ENCODE assay signal across 1 cellular context in the genomic region with DNA sequence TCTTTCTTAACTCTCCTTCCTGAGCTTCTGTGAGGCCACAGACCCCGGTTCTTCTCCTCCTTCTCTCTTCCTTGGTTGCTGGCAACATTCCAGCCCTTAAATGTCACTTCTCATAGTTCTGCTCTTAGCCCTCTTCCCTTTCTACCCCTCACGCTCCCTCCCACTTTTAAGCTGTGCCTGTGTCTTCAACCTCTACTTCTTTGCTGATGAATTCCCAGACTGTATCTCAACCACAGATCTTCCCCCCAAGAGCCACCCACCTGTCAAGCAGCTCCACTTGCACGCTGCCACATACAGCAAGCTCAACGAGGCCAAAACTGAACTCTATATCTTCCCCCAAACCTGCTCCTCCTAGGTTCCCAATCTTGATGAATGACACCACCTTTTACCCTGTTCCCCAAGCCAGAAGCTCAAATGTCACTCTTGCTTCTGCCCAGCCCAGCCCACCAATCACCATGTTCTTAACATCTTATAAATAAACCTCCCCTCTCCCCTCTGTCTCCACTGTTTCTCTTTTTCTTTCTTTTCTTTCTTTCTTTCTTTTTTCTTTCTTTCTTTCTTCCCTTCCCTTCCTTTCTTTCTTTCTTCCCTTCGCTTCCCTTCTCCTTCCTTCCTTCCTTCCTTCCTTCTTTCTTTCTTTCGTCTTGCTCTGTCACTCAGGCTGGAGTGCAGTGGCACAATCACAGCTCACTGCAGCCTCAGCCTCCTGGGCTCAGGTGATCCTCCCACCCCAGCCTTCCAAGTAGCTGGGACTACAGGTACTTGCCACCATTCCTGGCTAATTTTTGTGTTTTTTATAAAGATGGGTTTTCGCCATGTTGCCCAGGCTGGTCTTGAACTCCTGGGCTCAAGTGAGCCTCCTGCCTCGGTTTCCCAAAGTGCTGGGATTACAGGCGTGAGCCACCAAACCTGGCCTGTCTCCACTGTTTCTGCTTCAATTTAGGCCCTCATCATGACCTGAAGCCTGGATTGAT.
TF ChIP-seq lines count a peak whose summit lies in the region.

No MANE protein-coding gene starts in this region.

TF ChIP-seq in GM12878, 131 proteins besides CTCF, POLR2A, EP300 and RAD21 (continued from another document and continues in another):
- TF ChIP-seq, protein P1, sequence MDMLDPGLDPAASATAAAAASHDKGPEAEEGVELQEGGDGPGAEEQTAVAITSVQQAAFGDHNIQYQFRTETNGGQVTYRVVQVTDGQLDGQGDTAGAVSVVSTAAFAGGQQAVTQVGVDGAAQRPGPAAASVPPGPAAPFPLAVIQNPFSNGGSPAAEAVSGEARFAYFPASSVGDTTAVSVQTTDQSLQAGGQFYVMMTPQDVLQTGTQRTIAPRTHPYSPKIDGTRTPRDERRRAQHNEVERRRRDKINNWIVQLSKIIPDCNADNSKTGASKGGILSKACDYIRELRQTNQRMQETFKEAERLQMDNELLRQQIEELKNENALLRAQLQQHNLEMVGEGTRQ (IDR thresholded peaks at IDR 0.05; ENCODE audit: borderline replicate concordance, low read depth, low read length), result no peak
- TF ChIP-seq, protein P2, sequence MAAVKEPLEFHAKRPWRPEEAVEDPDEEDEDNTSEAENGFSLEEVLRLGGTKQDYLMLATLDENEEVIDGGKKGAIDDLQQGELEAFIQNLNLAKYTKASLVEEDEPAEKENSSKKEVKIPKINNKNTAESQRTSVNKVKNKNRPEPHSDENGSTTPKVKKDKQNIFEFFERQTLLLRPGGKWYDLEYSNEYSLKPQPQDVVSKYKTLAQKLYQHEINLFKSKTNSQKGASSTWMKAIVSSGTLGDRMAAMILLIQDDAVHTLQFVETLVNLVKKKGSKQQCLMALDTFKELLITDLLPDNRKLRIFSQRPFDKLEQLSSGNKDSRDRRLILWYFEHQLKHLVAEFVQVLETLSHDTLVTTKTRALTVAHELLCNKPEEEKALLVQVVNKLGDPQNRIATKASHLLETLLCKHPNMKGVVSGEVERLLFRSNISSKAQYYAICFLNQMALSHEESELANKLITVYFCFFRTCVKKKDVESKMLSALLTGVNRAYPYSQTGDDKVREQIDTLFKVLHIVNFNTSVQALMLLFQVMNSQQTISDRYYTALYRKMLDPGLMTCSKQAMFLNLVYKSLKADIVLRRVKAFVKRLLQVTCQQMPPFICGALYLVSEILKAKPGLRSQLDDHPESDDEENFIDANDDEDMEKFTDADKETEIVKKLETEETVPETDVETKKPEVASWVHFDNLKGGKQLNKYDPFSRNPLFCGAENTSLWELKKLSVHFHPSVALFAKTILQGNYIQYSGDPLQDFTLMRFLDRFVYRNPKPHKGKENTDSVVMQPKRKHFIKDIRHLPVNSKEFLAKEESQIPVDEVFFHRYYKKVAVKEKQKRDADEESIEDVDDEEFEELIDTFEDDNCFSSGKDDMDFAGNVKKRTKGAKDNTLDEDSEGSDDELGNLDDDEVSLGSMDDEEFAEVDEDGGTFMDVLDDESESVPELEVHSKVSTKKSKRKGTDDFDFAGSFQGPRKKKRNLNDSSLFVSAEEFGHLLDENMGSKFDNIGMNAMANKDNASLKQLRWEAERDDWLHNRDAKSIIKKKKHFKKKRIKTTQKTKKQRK (IDR thresholded peaks at IDR 0.05; ENCODE audit: low read depth, low read length), result no peak
- TF ChIP-seq, protein P3, sequence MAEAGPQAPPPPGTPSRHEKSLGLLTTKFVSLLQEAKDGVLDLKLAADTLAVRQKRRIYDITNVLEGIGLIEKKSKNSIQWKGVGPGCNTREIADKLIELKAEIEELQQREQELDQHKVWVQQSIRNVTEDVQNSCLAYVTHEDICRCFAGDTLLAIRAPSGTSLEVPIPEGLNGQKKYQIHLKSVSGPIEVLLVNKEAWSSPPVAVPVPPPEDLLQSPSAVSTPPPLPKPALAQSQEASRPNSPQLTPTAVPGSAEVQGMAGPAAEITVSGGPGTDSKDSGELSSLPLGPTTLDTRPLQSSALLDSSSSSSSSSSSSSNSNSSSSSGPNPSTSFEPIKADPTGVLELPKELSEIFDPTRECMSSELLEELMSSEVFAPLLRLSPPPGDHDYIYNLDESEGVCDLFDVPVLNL (IDR thresholded peaks at IDR 0.05; ENCODE audit: low read depth, low read length), result no peak
- TF ChIP-seq, protein P4, sequence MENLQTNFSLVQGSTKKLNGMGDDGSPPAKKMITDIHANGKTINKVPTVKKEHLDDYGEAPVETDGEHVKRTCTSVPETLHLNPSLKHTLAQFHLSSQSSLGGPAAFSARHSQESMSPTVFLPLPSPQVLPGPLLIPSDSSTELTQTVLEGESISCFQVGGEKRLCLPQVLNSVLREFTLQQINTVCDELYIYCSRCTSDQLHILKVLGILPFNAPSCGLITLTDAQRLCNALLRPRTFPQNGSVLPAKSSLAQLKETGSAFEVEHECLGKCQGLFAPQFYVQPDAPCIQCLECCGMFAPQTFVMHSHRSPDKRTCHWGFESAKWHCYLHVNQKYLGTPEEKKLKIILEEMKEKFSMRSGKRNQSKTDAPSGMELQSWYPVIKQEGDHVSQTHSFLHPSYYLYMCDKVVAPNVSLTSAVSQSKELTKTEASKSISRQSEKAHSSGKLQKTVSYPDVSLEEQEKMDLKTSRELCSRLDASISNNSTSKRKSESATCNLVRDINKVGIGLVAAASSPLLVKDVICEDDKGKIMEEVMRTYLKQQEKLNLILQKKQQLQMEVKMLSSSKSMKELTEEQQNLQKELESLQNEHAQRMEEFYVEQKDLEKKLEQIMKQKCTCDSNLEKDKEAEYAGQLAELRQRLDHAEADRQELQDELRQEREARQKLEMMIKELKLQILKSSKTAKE (IDR thresholded peaks at IDR 0.05; ENCODE audit: low read depth, poor library complexity, severe bottlenecking), result no peak
- TF ChIP-seq ZSCAN29 (IDR thresholded peaks at IDR 0.05) (no peak), SREBF2 (IDR thresholded peaks at IDR 0.05; ENCODE audit: low read length) (no peak), NR2C1 (IDR thresholded peaks at IDR 0.05) (no peak), SMARCA5 (IDR thresholded peaks at IDR 0.05) (no peak), KLF5 (IDR thresholded peaks at IDR 0.05; ENCODE audit: partially characterized antibody) (no peak), RELA (IDR thresholded peaks at IDR 0.05; ENCODE audit: borderline replicate concordance, partially characterized antibody) (no peak), SRF (IDR thresholded peaks at IDR 0.05; ENCODE audit: low read depth in 2 of 2, low read length in 2 of 2) (no peak), POLR2AphosphoS2 (IDR thresholded peaks at IDR 0.05; ENCODE audit: low read depth, low read length) (no peak), CBFB (IDR thresholded peaks at IDR 0.05; ENCODE audit: low read depth) (0 out of 2 replicates have a peak, but pooled peaks have one; percentile 51), MYB (IDR thresholded peaks at IDR 0.05; ENCODE audit: borderline replicate concordance, low read depth, low read length) (no peak), ZNF217 (IDR thresholded peaks at IDR 0.05) (no peak), TBL1XR1 (IDR thresholded peaks at IDR 0.05; ENCODE audit: low read depth, low read length) (no peak)
- TF ChIP-seq, protein P5, sequence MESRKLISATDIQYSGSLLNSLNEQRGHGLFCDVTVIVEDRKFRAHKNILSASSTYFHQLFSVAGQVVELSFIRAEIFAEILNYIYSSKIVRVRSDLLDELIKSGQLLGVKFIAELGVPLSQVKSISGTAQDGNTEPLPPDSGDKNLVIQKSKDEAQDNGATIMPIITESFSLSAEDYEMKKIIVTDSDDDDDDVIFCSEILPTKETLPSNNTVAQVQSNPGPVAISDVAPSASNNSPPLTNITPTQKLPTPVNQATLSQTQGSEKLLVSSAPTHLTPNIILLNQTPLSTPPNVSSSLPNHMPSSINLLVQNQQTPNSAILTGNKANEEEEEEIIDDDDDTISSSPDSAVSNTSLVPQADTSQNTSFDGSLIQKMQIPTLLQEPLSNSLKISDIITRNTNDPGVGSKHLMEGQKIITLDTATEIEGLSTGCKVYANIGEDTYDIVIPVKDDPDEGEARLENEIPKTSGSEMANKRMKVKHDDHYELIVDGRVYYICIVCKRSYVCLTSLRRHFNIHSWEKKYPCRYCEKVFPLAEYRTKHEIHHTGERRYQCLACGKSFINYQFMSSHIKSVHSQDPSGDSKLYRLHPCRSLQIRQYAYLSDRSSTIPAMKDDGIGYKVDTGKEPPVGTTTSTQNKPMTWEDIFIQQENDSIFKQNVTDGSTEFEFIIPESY (IDR thresholded peaks at IDR 0.05), result no peak
- TF ChIP-seq, protein P6, sequence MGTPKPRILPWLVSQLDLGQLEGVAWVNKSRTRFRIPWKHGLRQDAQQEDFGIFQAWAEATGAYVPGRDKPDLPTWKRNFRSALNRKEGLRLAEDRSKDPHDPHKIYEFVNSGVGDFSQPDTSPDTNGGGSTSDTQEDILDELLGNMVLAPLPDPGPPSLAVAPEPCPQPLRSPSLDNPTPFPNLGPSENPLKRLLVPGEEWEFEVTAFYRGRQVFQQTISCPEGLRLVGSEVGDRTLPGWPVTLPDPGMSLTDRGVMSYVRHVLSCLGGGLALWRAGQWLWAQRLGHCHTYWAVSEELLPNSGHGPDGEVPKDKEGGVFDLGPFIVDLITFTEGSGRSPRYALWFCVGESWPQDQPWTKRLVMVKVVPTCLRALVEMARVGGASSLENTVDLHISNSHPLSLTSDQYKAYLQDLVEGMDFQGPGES (IDR thresholded peaks at IDR 0.05), result no peak
- TF ChIP-seq, protein P7, sequence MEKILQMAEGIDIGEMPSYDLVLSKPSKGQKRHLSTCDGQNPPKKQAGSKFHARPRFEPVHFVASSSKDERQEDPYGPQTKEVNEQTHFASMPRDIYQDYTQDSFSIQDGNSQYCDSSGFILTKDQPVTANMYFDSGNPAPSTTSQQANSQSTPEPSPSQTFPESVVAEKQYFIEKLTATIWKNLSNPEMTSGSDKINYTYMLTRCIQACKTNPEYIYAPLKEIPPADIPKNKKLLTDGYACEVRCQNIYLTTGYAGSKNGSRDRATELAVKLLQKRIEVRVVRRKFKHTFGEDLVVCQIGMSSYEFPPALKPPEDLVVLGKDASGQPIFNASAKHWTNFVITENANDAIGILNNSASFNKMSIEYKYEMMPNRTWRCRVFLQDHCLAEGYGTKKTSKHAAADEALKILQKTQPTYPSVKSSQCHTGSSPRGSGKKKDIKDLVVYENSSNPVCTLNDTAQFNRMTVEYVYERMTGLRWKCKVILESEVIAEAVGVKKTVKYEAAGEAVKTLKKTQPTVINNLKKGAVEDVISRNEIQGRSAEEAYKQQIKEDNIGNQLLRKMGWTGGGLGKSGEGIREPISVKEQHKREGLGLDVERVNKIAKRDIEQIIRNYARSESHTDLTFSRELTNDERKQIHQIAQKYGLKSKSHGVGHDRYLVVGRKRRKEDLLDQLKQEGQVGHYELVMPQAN (conservative IDR thresholded peaks at IDR 0.05), result no peak
- TF ChIP-seq, protein P8, sequence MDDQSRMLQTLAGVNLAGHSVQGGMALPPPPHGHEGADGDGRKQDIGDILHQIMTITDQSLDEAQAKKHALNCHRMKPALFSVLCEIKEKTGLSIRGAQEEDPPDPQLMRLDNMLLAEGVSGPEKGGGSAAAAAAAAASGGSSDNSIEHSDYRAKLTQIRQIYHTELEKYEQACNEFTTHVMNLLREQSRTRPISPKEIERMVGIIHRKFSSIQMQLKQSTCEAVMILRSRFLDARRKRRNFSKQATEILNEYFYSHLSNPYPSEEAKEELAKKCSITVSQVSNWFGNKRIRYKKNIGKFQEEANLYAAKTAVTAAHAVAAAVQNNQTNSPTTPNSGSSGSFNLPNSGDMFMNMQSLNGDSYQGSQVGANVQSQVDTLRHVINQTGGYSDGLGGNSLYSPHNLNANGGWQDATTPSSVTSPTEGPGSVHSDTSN (IDR thresholded peaks at IDR 0.05; ENCODE audit: insufficient replicate concordance, low read depth, low read length), result peak; percentile 78
- TF ChIP-seq, protein P9, sequence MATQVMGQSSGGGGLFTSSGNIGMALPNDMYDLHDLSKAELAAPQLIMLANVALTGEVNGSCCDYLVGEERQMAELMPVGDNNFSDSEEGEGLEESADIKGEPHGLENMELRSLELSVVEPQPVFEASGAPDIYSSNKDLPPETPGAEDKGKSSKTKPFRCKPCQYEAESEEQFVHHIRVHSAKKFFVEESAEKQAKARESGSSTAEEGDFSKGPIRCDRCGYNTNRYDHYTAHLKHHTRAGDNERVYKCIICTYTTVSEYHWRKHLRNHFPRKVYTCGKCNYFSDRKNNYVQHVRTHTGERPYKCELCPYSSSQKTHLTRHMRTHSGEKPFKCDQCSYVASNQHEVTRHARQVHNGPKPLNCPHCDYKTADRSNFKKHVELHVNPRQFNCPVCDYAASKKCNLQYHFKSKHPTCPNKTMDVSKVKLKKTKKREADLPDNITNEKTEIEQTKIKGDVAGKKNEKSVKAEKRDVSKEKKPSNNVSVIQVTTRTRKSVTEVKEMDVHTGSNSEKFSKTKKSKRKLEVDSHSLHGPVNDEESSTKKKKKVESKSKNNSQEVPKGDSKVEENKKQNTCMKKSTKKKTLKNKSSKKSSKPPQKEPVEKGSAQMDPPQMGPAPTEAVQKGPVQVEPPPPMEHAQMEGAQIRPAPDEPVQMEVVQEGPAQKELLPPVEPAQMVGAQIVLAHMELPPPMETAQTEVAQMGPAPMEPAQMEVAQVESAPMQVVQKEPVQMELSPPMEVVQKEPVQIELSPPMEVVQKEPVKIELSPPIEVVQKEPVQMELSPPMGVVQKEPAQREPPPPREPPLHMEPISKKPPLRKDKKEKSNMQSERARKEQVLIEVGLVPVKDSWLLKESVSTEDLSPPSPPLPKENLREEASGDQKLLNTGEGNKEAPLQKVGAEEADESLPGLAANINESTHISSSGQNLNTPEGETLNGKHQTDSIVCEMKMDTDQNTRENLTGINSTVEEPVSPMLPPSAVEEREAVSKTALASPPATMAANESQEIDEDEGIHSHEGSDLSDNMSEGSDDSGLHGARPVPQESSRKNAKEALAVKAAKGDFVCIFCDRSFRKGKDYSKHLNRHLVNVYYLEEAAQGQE (IDR thresholded peaks at IDR 0.05; ENCODE audit: low read depth, low read length), result no peak
- TF ChIP-seq, protein P10, sequence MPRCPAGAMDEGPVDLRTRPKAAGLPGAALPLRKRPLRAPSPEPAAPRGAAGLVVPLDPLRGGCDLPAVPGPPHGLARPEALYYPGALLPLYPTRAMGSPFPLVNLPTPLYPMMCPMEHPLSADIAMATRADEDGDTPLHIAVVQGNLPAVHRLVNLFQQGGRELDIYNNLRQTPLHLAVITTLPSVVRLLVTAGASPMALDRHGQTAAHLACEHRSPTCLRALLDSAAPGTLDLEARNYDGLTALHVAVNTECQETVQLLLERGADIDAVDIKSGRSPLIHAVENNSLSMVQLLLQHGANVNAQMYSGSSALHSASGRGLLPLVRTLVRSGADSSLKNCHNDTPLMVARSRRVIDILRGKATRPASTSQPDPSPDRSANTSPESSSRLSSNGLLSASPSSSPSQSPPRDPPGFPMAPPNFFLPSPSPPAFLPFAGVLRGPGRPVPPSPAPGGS (IDR thresholded peaks at IDR 0.05; ENCODE audit: borderline replicate concordance, insufficient read depth, low read depth, low read length, poor library complexity, severe bottlenecking), result no peak
- TF ChIP-seq, protein P11, sequence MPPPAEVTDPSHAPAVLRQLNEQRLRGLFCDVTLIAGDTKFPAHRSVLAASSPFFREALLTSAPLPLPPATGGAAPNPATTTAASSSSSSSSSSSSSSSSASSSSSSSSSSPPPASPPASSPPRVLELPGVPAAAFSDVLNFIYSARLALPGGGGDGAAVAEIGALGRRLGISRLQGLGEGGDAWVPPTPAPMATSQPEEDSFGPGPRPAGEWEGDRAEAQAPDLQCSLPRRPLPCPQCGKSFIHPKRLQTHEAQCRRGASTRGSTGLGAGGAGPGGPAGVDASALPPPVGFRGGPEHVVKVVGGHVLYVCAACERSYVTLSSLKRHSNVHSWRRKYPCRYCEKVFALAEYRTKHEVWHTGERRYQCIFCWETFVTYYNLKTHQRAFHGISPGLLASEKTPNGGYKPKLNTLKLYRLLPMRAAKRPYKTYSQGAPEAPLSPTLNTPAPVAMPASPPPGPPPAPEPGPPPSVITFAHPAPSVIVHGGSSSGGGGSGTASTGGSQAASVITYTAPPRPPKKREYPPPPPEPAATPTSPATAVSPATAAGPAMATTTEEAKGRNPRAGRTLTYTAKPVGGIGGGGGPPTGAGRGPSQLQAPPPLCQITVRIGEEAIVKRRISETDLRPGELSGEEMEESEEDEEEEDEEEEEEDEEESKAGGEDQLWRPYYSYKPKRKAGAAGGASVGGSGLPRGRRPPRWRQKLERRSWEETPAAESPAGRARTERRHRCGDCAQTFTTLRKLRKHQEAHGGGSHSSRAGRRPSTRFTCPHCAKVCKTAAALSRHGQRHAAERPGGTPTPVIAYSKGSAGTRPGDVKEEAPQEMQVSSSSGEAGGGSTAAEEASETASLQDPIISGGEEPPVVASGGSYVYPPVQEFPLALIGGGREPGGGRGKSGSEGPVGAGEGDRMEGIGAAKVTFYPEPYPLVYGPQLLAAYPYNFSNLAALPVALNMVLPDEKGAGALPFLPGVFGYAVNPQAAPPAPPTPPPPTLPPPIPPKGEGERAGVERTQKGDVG (CRISPR knock-in tag; IDR thresholded peaks at IDR 0.05), result no peak
